ENCODE assay signal across 13 cellular contexts in the genomic region with DNA sequence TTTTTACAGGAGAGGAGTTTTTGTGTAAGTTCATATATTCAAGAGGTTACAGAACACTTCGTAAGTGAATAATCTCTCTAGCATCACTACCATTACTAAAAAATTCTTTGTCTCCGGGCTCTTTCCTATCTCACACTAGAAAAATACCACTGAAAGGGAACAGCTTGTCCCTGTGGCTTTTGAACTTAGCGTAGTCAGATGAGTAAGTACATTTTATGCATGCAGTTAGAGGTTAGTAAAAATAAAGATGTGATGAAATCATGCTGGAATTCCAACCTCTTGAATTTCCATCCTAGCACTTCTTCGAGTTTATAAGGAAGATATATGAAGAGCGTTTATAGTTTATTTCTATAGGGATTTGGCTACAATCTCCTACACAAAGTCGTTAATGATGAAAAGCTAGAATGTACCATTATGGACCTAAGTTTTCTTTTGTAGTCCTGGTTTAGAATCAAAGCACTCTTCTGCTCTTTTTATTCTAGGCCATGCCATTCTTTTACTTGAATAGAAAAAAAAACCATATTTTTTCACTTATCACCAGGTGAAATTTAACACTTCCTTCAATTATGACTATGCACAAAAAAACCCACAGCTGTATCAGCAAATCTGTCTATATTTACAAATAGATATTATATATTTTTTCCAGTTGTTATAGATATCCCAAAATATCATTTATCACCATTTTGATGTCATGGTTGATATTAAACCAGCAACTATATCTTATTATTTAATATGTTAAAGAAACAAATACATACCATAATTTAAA.
DNase-seq lines count a peak whose midpoint lies in the region; ATAC-seq and TF ChIP-seq lines count a peak whose summit lies in the region.
"Had no signal": no experiment of that assay in that cellular context is flagged by ENCODE, and none has a peak within 500 bp of the region (broad histone marks: within the 10 kb centered on the region; RNA-seq: fewer than 3 reads in every experiment).

No MANE protein-coding gene starts in this region.

- CTCF ChIA-PET in RWPE1 (lab: Yijun Ruan, JAX) = no interaction called here

- no peak for TF ChIP-seq CTCF in RWPE1 (conservative IDR thresholded peaks at IDR 0.05; ENCODE audit: low read depth)
- no peak for TF ChIP-seq CTCF in fibroblast of mammary gland (conservative IDR thresholded peaks at IDR 0.05; ENCODE audit: control insufficient read depth, insufficient read depth, low read depth, low read length)
- TF ChIP-seq CTCF in osteoblast (IDR thresholded peaks at IDR 0.05; ENCODE audit: extremely low read depth, low read depth, low read length) = no peak
- no peak for TF ChIP-seq CTCF in progenitor cell of endocrine pancreas (IDR thresholded peaks at IDR 0.05; ENCODE audit: unreplicated experiment)

- no peak overlapping the region for H3K4me3 ChIP-seq in fibroblast of mammary gland (ENCODE audit: control insufficient read depth, low read depth, low read length)
- no peak overlapping the region for H3K4me3 ChIP-seq in osteoblast (ENCODE audit: insufficient read depth, low read length)

- POLR2A ChIA-PET in RWPE1 (lab: Yijun Ruan, JAX; ENCODE audit: low non-redundant PET) = no interaction called here

- H3K79me2 ChIP-seq in osteoblast (ENCODE audit: insufficient read depth, low read length) = no peaks in the 10 kb centered on the region

- no peak overlapping the region for H3K27ac ChIP-seq in RWPE1
- peak overlapping the region; percentile 66 for H3K27ac ChIP-seq in osteoblast (ENCODE audit: low read depth, low read length)

- peaks cover 4% of the 10 kb centered on the region for H3K4me1 Mint-ChIP-seq in progenitor cell of endocrine pancreas (ENCODE audit: low read depth)
- H3K4me1 Mint-ChIP-seq: CD8-positive, alpha-beta memory T cell had no signal

- H3K9me3 Mint-ChIP-seq in progenitor cell of endocrine pancreas (ENCODE audit: low read depth) = peaks cover 2% of the 10 kb centered on the region

- H3K9me3 ChIP-seq in osteoblast (ENCODE audit: low read depth, low read length) = no peaks in the 10 kb centered on the region

- H3K4me3 Mint-ChIP-seq in progenitor cell of endocrine pancreas (ENCODE audit: low read depth) = no peak overlapping the region
- H3K4me3 Mint-ChIP-seq: CD8-positive, alpha-beta memory T cell had no signal

- no peaks in the 10 kb centered on the region for H3K36me3 Mint-ChIP-seq in progenitor cell of endocrine pancreas (ENCODE audit: insufficient read depth)
- H3K36me3 Mint-ChIP-seq: activated naive CD4-positive, alpha-beta T cell treated with anti-CD3 and anti-CD28 coated beads, Interleukin-2, amount 50 U/mL, for 72 hours; CD8-positive, alpha-beta memory T cell had no signal

- peaks cover 9% of the 10 kb centered on the region for H3K4me1 ChIP-seq in osteoblast (ENCODE audit: insufficient read depth, low read length)

- H3K27me3 ChIP-seq in osteoblast (ENCODE audit: insufficient read depth, low read length) = no peaks in the 10 kb centered on the region

- no peaks in the 10 kb centered on the region for H3K36me3 ChIP-seq in osteoblast (ENCODE audit: insufficient read depth, low read length)

- no peak overlapping the region for H2AFZ ChIP-seq in osteoblast (ENCODE audit: low read length)

- H3K27ac Mint-ChIP-seq in progenitor cell of endocrine pancreas = no peak overlapping the region
- H3K27ac Mint-ChIP-seq: activated naive CD4-positive, alpha-beta T cell treated with anti-CD3 and anti-CD28 coated beads, Interleukin-2, amount 50 U/mL, for 72 hours; CD8-positive, alpha-beta memory T cell had no signal

- DNase-seq in ELR (ENCODE audit: low read depth) = peak; percentile 81
- peak; percentile 6 for DNase-seq in RWPE1 (ENCODE audit: low spot score)
- DNase-seq in fibroblast of mammary gland (ENCODE audit: low read depth) = peak; percentile 94
- DNase-seq in osteoblast (ENCODE audit: insufficient read length, low spot score, missing footprints) = peak; percentile 35
- DNase-seq in progenitor cell of endocrine pancreas (ENCODE audit: low spot score, unreplicated experiment) = no peak
- no peak for DNase-seq in foreskin melanocyte
- DNase-seq in COLO829 (ENCODE audit: low spot score) = no peak
- DNase-seq: CD8-positive, alpha-beta memory T cell; NCI-H1092 treated with DMSO at 0.1 percent for 48 hours; NCI-H524; substantia nigra had no signal

- H3K4me2 ChIP-seq in osteoblast (ENCODE audit: insufficient read depth, low read length) = peak overlapping the region; percentile 40

- no peaks in the 10 kb centered on the region for H3K27me3 Mint-ChIP-seq in progenitor cell of endocrine pancreas
- H3K27me3 Mint-ChIP-seq: CD8-positive, alpha-beta memory T cell had no signal

- H4K20me1 ChIP-seq in osteoblast (ENCODE audit: insufficient read depth, low read length) = no peaks in the 10 kb centered on the region

- ATAC-seq in GM18867 (IDR thresholded peaks at IDR 0.05; ENCODE audit: unreplicated experiment) = no peak
- ATAC-seq: activated naive CD4-positive, alpha-beta T cell treated with anti-CD3 and anti-CD28 coated beads, Interleukin-2, amount 50 U/mL, for 72 hours had no signal

Comparison
In these comparisons a context has a peak if more than half of its experiments do, and no peak if none do; other contexts are left out.
1. DNase-seq: peak in ELR (single experiment), RWPE1 (single experiment), fibroblast of mammary gland (single experiment) and osteoblast (single experiment); none in progenitor cell of endocrine pancreas (single experiment), foreskin melanocyte (single experiment) and COLO829 (single experiment).